In genomic region chr1:67918067-67918466, GRCh38 we compare ENCODE assay signal across 1 cellular context.
TF ChIP-seq lines count a peak whose summit lies in the region.

No MANE protein-coding gene starts in this region.

TF ChIP-seq in K562, 482 proteins besides CTCF, POLR2A, EP300 and RAD21 (continued from another document):
- peak; percentile 59 for TF ChIP-seq PRDM10 (IDR thresholded peaks at IDR 0.05; ENCODE audit: partially characterized antibody)
- TF ChIP-seq SMAD4 (CRISPR knock-in tag; conservative IDR thresholded peaks at IDR 0.05), result 0 out of 2 replicates have a peak, but pooled peaks have one; percentile 44
- TF ChIP-seq ELF2 (CRISPR knock-in tag; IDR thresholded peaks at IDR 0.05), result 0 out of 2 replicates have a peak, but pooled peaks have one; percentile 9
- TF ChIP-seq ZNF134 (CRISPR knock-in tag; conservative IDR thresholded peaks at IDR 0.05), result no peak
- TF ChIP-seq TCF3 (CRISPR knock-in tag; IDR thresholded peaks at IDR 0.05), result no peak
- no peak for TF ChIP-seq ZNF431 (CRISPR knock-in tag; IDR thresholded peaks at IDR 0.05)
